In genomic region chr12:13095266-13095995, GRCh38 we compare ENCODE assay signal across 24 cellular contexts. TPM values are rescaled to one million over a fixed set of nuclear protein-coding genes. Genes with fewer than 3 reads are reported as not detected.
DNase-seq lines count a peak whose midpoint lies in the region; ATAC-seq, FAIRE-seq and TF ChIP-seq lines count a peak whose summit lies in the region.
"Had no signal": no experiment of that assay in that cellular context is flagged by ENCODE, and none has a peak within 500 bp of the region (broad histone marks: within the 10 kb centered on the region; RNA-seq: fewer than 3 reads in every experiment).

No MANE protein-coding gene starts in this region.

- H3K27me3 ChIP-seq in WERI-Rb-1 (ENCODE audit: insufficient read depth, low read depth, severe bottlenecking): no peaks in the 10 kb centered on the region
- H3K27me3 ChIP-seq: neural progenitor cell, upper lobe of left lung had no signal

- H3K27ac ChIP-seq in WERI-Rb-1: peak overlapping the region; percentile 96
- H3K27ac ChIP-seq: neural progenitor cell, upper lobe of left lung had no signal

- peaks cover 21% of the 10 kb centered on the region for H3K36me3 ChIP-seq in WERI-Rb-1
- H3K36me3 ChIP-seq: neural progenitor cell, upper lobe of left lung had no signal

- no peak overlapping the region for H3K27ac Mint-ChIP-seq in natural killer cell treated with Interleukin-12 subunit alpha and Interleukin-12 subunit beta and Interleukin-15 and Interleukin-18, amount 100 ng/mL, for 72 hours
- H3K27ac Mint-ChIP-seq: activated CD8-positive, alpha-beta memory T cell treated with anti-CD3 and anti-CD28 coated beads, Interleukin-2, amount 10 ng/mL, durations not matched to agents 7 days and 5 days; activated naive CD4-positive, alpha-beta T cell treated with anti-CD3 and anti-CD28 coated beads, Interleukin-2, amount 50 U/mL, for 24 hours; activated T-helper 1 cell treated with anti-CD3 and anti-CD28 coated beads, Interleukin-12 subunit alpha, Interleukin-12 subunit beta, Interleukin-2, Interleukin-4 antibody, amounts not matched to agents 30 ng/mL and 10 ng/mL and 1 ng/mL, durations not matched to agents 14 hours and 24 hours and 36 hours; effector memory CD8-positive, alpha-beta T cell; neural progenitor cell; T-cell had no signal

- H3K4me3 ChIP-seq in WERI-Rb-1 (ENCODE audit: low read depth, low read length): peak overlapping the region; percentile 98
- H3K4me3 ChIP-seq: neural progenitor cell, upper lobe of left lung had no signal

- no peak for DNase-seq in GM19239 (ENCODE audit: insufficient read length, low spot score)
- DNase-seq in LHCN-M2 (ENCODE audit: low read depth): peak; percentile 67
- DNase-seq in WERI-Rb-1: peak; percentile 85
- DNase-seq in renal cortical epithelial cell (ENCODE audit: low read depth): peak; percentile 63
- DNase-seq in T1000 (lab: John Stamatoyannopoulos, UW): no peak
- DNase-seq in NCI-H2196 treated with DMSO at 0.1 percent for 48 hours (lab: John Stamatoyannopoulos, UW; ENCODE audit: unreplicated experiment): no peak
- DNase-seq in natural killer cell treated with Interleukin-12 subunit alpha and Interleukin-12 subunit beta and Interleukin-15 and Interleukin-18, amount 100 ng/mL, for 72 hours (ENCODE audit: low spot score): no peak
- DNase-seq: activated CD4-positive, alpha-beta T cell treated with anti-CD3 and anti-CD28 coated beads for 4 hours; activated CD8-positive, alpha-beta memory T cell treated with anti-CD3 and anti-CD28 coated beads, Interleukin-2, amount 10 ng/mL, durations not matched to agents 7 days and 5 days; AML-193; effector memory CD8-positive, alpha-beta T cell; midbrain; NCI-H1436 treated with DMSO at 0.1 percent for 48 hours; stimulated activated CD8-positive, alpha-beta memory T cell treated with anti-CD3 and anti-CD28 coated beads, Interleukin-4, amount 100 ng/mL, for 48 hours; T-cell; upper lobe of left lung had no signal

- no peak for TF ChIP-seq CTCF in WERI-Rb-1 (IDR thresholded peaks at IDR 0.05; ENCODE audit: low read depth, low read length)

- H3K27me3 Mint-ChIP-seq in natural killer cell treated with Interleukin-12 subunit alpha and Interleukin-12 subunit beta and Interleukin-15 and Interleukin-18, amount 100 ng/mL, for 72 hours: peaks cover 0 to 6% of the 10 kb centered on the region in 2 donors
- H3K27me3 Mint-ChIP-seq: activated naive CD4-positive, alpha-beta T cell treated with anti-CD3 and anti-CD28 coated beads, Interleukin-2, amount 50 U/mL, for 24 hours; T-cell had no signal

- no peak for ATAC-seq in natural killer cell treated with Interleukin-12 subunit alpha and Interleukin-12 subunit beta and Interleukin-15 and Interleukin-18, amount 100 ng/mL, for 72 hours
- ATAC-seq: activated CD8-positive, alpha-beta memory T cell treated with anti-CD3 and anti-CD28 coated beads, Interleukin-2, amount 10 ng/mL, durations not matched to agents 7 days and 5 days; effector memory CD8-positive, alpha-beta T cell; HCT116; left lobe of liver; T-cell had no signal

- no peaks in the 10 kb centered on the region for H3K36me3 Mint-ChIP-seq in natural killer cell treated with Interleukin-12 subunit alpha and Interleukin-12 subunit beta and Interleukin-15 and Interleukin-18, amount 100 ng/mL, for 72 hours
- H3K36me3 Mint-ChIP-seq: activated CD8-positive, alpha-beta memory T cell treated with anti-CD3 and anti-CD28 coated beads, Interleukin-2, amount 10 ng/mL, durations not matched to agents 7 days and 5 days; activated naive CD4-positive, alpha-beta T cell treated with anti-CD3 and anti-CD28 coated beads, Interleukin-2, amount 50 U/mL, for 24 hours; T-cell had no signal

- no peaks in the 10 kb centered on the region for H3K9me3 ChIP-seq in WERI-Rb-1 (ENCODE audit: severe bottlenecking)
- H3K9me3 ChIP-seq: upper lobe of left lung had no signal

- no peaks in the 10 kb centered on the region for H3K9me3 Mint-ChIP-seq in natural killer cell treated with Interleukin-12 subunit alpha and Interleukin-12 subunit beta and Interleukin-15 and Interleukin-18, amount 100 ng/mL, for 72 hours
- H3K9me3 Mint-ChIP-seq: activated naive CD4-positive, alpha-beta T cell treated with anti-CD3 and anti-CD28 coated beads, Interleukin-2, amount 50 U/mL, for 24 hours; activated T-helper 1 cell treated with anti-CD3 and anti-CD28 coated beads, Interleukin-12 subunit alpha, Interleukin-12 subunit beta, Interleukin-2, Interleukin-4 antibody, amounts not matched to agents 30 ng/mL and 10 ng/mL and 1 ng/mL, durations not matched to agents 14 hours and 24 hours and 36 hours; effector memory CD8-positive, alpha-beta T cell; neural progenitor cell; T-cell had no signal

- no peak overlapping the region for H3K4me3 Mint-ChIP-seq in natural killer cell treated with Interleukin-12 subunit alpha and Interleukin-12 subunit beta and Interleukin-15 and Interleukin-18, amount 100 ng/mL, for 72 hours
- H3K4me3 Mint-ChIP-seq: activated CD8-positive, alpha-beta memory T cell treated with anti-CD3 and anti-CD28 coated beads, Interleukin-2, amount 10 ng/mL, durations not matched to agents 7 days and 5 days; activated naive CD4-positive, alpha-beta T cell treated with anti-CD3 and anti-CD28 coated beads, Interleukin-2, amount 50 U/mL, for 24 hours; activated T-helper 1 cell treated with anti-CD3 and anti-CD28 coated beads, Interleukin-12 subunit alpha, Interleukin-12 subunit beta, Interleukin-2, Interleukin-4 antibody, amounts not matched to agents 30 ng/mL and 10 ng/mL and 1 ng/mL, durations not matched to agents 14 hours and 24 hours and 36 hours; effector memory CD8-positive, alpha-beta T cell; neural progenitor cell; T-cell had no signal

- peaks cover 23 to 26% of the 10 kb centered on the region in 2 donors for H3K4me1 Mint-ChIP-seq in natural killer cell treated with Interleukin-12 subunit alpha and Interleukin-12 subunit beta and Interleukin-15 and Interleukin-18, amount 100 ng/mL, for 72 hours (ENCODE audit: low read depth in 2 of 2)

- FAIRE-seq in GM19239 (lab: Jason Lieb, UNC): peak; percentile 18
- FAIRE-seq: astrocyte had no signal

RNA-seq across cellular contexts. Expression of gene GSG1, which starts 8.0 kb away (rescaled TPM):
- total RNA-seq in LHCN-M2 (2014; rRNA removed): 6.7 and 9.0 TPM in 2 replicates
- 8.0 TPM for polyA plus RNA-seq in LHCN-M2 (2012)
- 1.4 and 5.1 TPM in 2 replicates for total RNA-seq in renal cortical epithelial cell
- total RNA-seq in natural killer cell treated with Interleukin-12 subunit alpha and Interleukin-12 subunit beta and Interleukin-15 and Interleukin-18, amount 100 ng/mL, for 72 hours: not detected
- total RNA-seq: activated CD8-positive, alpha-beta memory T cell treated with anti-CD3 and anti-CD28 coated beads, Interleukin-2, amount 10 ng/mL, durations not matched to agents 7 days and 5 days; activated T-helper 1 cell treated with anti-CD3 and anti-CD28 coated beads, Interleukin-12 subunit alpha, Interleukin-12 subunit beta, Interleukin-2, Interleukin-4 antibody, amounts not matched to agents 30 ng/mL and 10 ng/mL and 1 ng/mL, durations not matched to agents 14 hours and 24 hours and 36 hours; chondrocyte; glomerular endothelial cell; left lobe of liver; T-cell; upper lobe of left lung had no signal

RNA-seq across cellular contexts. Expression of gene FAM234B, which starts 51.2 kb away (rescaled TPM):
- total RNA-seq in LHCN-M2 (2014; rRNA removed) (9.1 and 9.2 TPM in 2 replicates), renal cortical epithelial cell (3.1 and 7.5 TPM in 2 replicates)
- polyA plus RNA-seq in LHCN-M2 (2012): 3.7 TPM
- 10 to 100 TPM in 1 of 2 donors, 1 to 10 TPM in 1; 7.2 to 10.1 TPM for total RNA-seq in natural killer cell treated with Interleukin-12 subunit alpha and Interleukin-12 subunit beta and Interleukin-15 and Interleukin-18, amount 100 ng/mL, for 72 hours

Comparison
In these comparisons a context has a peak if more than half of its experiments do, and no peak if none do; other contexts are left out.
1. DNase-seq: peak in LHCN-M2 (single experiment), WERI-Rb-1 (single experiment) and renal cortical epithelial cell (single experiment); none in GM19239 (single experiment), T1000 (single experiment), NCI-H2196 treated with DMSO at 0.1 percent for 48 hours (single experiment) and natural killer cell treated with Interleukin-12 subunit alpha and Interleukin-12 subunit beta and Interleukin-15 and Interleukin-18, amount 100 ng/mL, for 72 hours (single experiment).